Comparison of ENCODE assay signal across 14 cellular contexts in the genomic region with DNA sequence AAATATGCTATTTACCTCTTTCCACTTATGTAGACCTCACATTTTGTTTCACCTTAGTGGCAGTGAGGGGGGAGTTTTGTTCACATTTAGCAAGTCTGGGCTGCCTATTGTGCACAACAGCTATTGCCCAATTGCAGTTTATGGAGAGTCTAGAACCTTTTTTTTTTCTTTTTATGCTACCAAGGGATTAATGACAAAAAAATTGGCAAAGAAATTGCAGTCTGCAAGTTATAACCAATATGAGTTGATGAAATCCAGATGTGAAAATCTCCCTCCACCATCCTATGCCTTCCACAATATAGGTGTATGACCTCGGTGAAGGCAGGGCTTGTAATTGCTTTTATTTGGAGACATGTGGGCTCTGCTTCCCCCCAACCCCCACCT.
DNase-seq lines count a peak whose midpoint lies in the region; ATAC-seq and TF ChIP-seq lines count a peak whose summit lies in the region.
"Had no signal": no experiment of that assay in that cellular context is flagged by ENCODE, and none has a peak within 500 bp of the region (broad histone marks: within the 10 kb centered on the region; RNA-seq: fewer than 3 reads in every experiment).

No MANE protein-coding gene starts in this region.

- H3K36me3 ChIP-seq in ascending aorta (no peaks in the 10 kb centered on the region), sigmoid colon (no peaks in the 10 kb centered on the region)

- H3K9me3 ChIP-seq in ascending aorta (no peaks in the 10 kb centered on the region), sigmoid colon (no peaks in the 10 kb centered on the region)

- TF ChIP-seq EP300 in sigmoid colon (IDR thresholded peaks at IDR 0.05), result no peak

- no peaks in the 10 kb centered on the region for H3K27me3 ChIP-seq in ascending aorta
- no peaks in the 10 kb centered on the region for H3K27me3 ChIP-seq in sigmoid colon
- H3K27me3 ChIP-seq: dorsolateral prefrontal cortex had no signal

- no peak for TF ChIP-seq CTCF in AG10803 (conservative IDR thresholded peaks at IDR 0.05; ENCODE audit: low read length)
- no peak for TF ChIP-seq CTCF in ascending aorta (IDR thresholded peaks at IDR 0.05)
- no peak for TF ChIP-seq CTCF in fibroblast of villous mesenchyme (IDR thresholded peaks at IDR 0.05; ENCODE audit: insufficient read depth, low read depth, low read length)
- no peak for TF ChIP-seq CTCF in sigmoid colon (IDR thresholded peaks at IDR 0.05)
- TF ChIP-seq CTCF in omental fat pad (IDR thresholded peaks at IDR 0.05), result no peak

- DNase-seq in AG10803 (ENCODE audit: low read depth) (peak; percentile 90), ascending aorta (ENCODE audit: low spot score in 2 of 2) (no peak), fibroblast of villous mesenchyme (ENCODE audit: low read depth) (peak; percentile 54), sigmoid colon (peak; percentile 63), erythroblast (lab: John Stamatoyannopoulos, UW) (no peak), omental fat pad (ENCODE audit: low spot score) (no peak), posterior vena cava (ENCODE audit: low spot score) (no peak)
- DNase-seq: activated CD4-positive, alpha-beta T cell treated with anti-CD3 and anti-CD28 coated beads, Interleukin-2, amount 50 U/mL, for 4 hours; amygdala; dorsolateral prefrontal cortex; naive thymus-derived CD4-positive, alpha-beta T cell; NCI-H2081 treated with DMSO at 0.1 percent for 48 hours; RPMI8226 had no signal

- no peak for ATAC-seq in omental fat pad (ENCODE audit: low FRiP score)
- ATAC-seq in HG02571 (IDR thresholded peaks at IDR 0.05; ENCODE audit: unreplicated experiment), result no peak
- ATAC-seq: naive thymus-derived CD4-positive, alpha-beta T cell had no signal

- WGBS in sigmoid colon, 2 donors, result 75 to 83% methylated on average over 1 of the region's 1 CpG

- intact Hi-C loops in ascending aorta (cut with DNase I), result loop anchor here (1.0 to 10.0 kb wide), 4 partner anchors 22 to 632 kb away; a partner anchor contains a TSS
- intact Hi-C loops in sigmoid colon (cut with DNase I), result loop anchor here (10.0 kb wide), 1 partner anchor 152 kb away; a partner anchor contains a TSS
- intact Hi-C loops in posterior vena cava (cut with DNase I), result no loop called here

- H3K27ac ChIP-seq in ascending aorta (peak overlapping the region; percentile 94 to 96), sigmoid colon (peak overlapping the region; percentile 61 to 77 (median 71))
- H3K27ac ChIP-seq: dorsolateral prefrontal cortex had no signal

- TF ChIP-seq POLR2A in sigmoid colon (IDR thresholded peaks at IDR 0.05), result no peak
- no peak for TF ChIP-seq POLR2A in erythroblast (IDR thresholded peaks at IDR 0.05; ENCODE audit: low read length)

- H3K4me1 ChIP-seq in ascending aorta, result peaks cover 13 to 69% of the 10 kb centered on the region in 2 donors
- peaks cover 0 to 58% (median 32%) of the 10 kb centered on the region in 4 donors for H3K4me1 ChIP-seq in sigmoid colon

- H3K4me3 ChIP-seq in AG10803 (ENCODE audit: low read length) (no peak overlapping the region), ascending aorta (no peak overlapping the region), fibroblast of villous mesenchyme (ENCODE audit: low read depth, low read length) (no peak overlapping the region), sigmoid colon (no peak overlapping the region)
- H3K4me3 ChIP-seq: dorsolateral prefrontal cortex had no signal

Comparison
In these comparisons a context has a peak if more than half of its experiments do, and no peak if none do; other contexts are left out.
1. DNase-seq: peak in AG10803 (single experiment), fibroblast of villous mesenchyme (single experiment) and sigmoid colon (single experiment); none in ascending aorta (0 of 2), erythroblast (0 of 2), omental fat pad (single experiment) and posterior vena cava (single experiment).
2. intact Hi-C loops: an anchor here in ascending aorta (1.0 to 10.0 kb wide) and sigmoid colon (10.0 kb wide); none called in posterior vena cava.